ENCODE assay signal across 16 cellular contexts in genomic region chr16:57131351-57131970, GRCh38. TPM values are rescaled to one million over a fixed set of nuclear protein-coding genes. Genes with fewer than 3 reads are reported as not detected.
DNase-seq lines count a peak whose midpoint lies in the region; ATAC-seq lines count a peak whose summit lies in the region.
"Had no signal": no experiment of that assay in that cellular context is flagged by ENCODE, and none has a peak within 500 bp of the region (broad histone marks: within the 10 kb centered on the region; RNA-seq: fewer than 3 reads in every experiment).

No MANE protein-coding gene starts in this region.

- H3K4me3 Mint-ChIP-seq in T-helper 2 cell treated with Interferon-gamma antibody and Interleukin-4, amounts not matched to agents 5 μg/mL and 100 μg/mL, for 36 hours, result no peak overlapping the region
- H3K4me3 Mint-ChIP-seq in activated naive CD8-positive, alpha-beta T cell treated with anti-CD3 and anti-CD28 coated beads, Interleukin-2, amount 10 ng/mL, durations not matched to agents 7 days and 5 days, result peak overlapping the region; percentile 52
- peak overlapping the region; percentile 1 for H3K4me3 Mint-ChIP-seq in stimulated activated naive CD8-positive, alpha-beta T cell treated with anti-CD3 and anti-CD28 coated beads, Interleukin-15, Interleukin-2, amounts not matched to agents 100 ng/mL and 50 ng/mL, for 24 hours

- no peaks in the 10 kb centered on the region for H3K9me3 Mint-ChIP-seq in T-helper 2 cell treated with Interferon-gamma antibody and Interleukin-4, amounts not matched to agents 5 μg/mL and 100 μg/mL, for 36 hours
- H3K9me3 Mint-ChIP-seq in activated naive CD8-positive, alpha-beta T cell treated with anti-CD3 and anti-CD28 coated beads, Interleukin-2, amount 10 ng/mL, durations not matched to agents 7 days and 5 days, result no peaks in the 10 kb centered on the region
- no peaks in the 10 kb centered on the region for H3K9me3 Mint-ChIP-seq in stimulated activated naive CD8-positive, alpha-beta T cell treated with anti-CD3 and anti-CD28 coated beads, Interleukin-15, Interleukin-2, amounts not matched to agents 100 ng/mL and 50 ng/mL, for 24 hours
- H3K9me3 Mint-ChIP-seq: activated T-helper 2 cell treated with anti-CD3 and anti-CD28 coated beads, Interferon-gamma antibody, Interleukin-2, Interleukin-4, amounts not matched to agents 10 μg/mL and 5 μg/mL and 100 μg/mL, durations not matched to agents 14 hours and 24 hours and 36 hours had no signal

- ATAC-seq in activated naive CD8-positive, alpha-beta T cell treated with anti-CD3 and anti-CD28 coated beads, Interleukin-2, amount 10 ng/mL, durations not matched to agents 7 days and 5 days (ENCODE audit: low read depth), result no peak
- ATAC-seq in GM21717 (IDR thresholded peaks at IDR 0.05; ENCODE audit: unreplicated experiment), result no peak

- peak overlapping the region; percentile 41 for H3K27ac Mint-ChIP-seq in T-helper 2 cell treated with Interferon-gamma antibody and Interleukin-4, amounts not matched to agents 5 μg/mL and 100 μg/mL, for 36 hours
- H3K27ac Mint-ChIP-seq in activated naive CD8-positive, alpha-beta T cell treated with anti-CD3 and anti-CD28 coated beads, Interleukin-2, amount 10 ng/mL, durations not matched to agents 7 days and 5 days, result peak overlapping the region; percentile 90
- peak overlapping the region; percentile 91 for H3K27ac Mint-ChIP-seq in stimulated activated naive CD8-positive, alpha-beta T cell treated with anti-CD3 and anti-CD28 coated beads, Interleukin-15, Interleukin-2, amounts not matched to agents 100 ng/mL and 50 ng/mL, for 24 hours
- H3K27ac Mint-ChIP-seq: activated T-helper 2 cell treated with anti-CD3 and anti-CD28 coated beads, Interferon-gamma antibody, Interleukin-2, Interleukin-4, amounts not matched to agents 10 μg/mL and 5 μg/mL and 100 μg/mL, durations not matched to agents 14 hours and 24 hours and 36 hours had no signal

- H3K27me3 Mint-ChIP-seq in T-helper 2 cell treated with Interferon-gamma antibody and Interleukin-4, amounts not matched to agents 5 μg/mL and 100 μg/mL, for 36 hours (ENCODE audit: low read depth), result no peaks in the 10 kb centered on the region
- H3K27me3 Mint-ChIP-seq in activated naive CD8-positive, alpha-beta T cell treated with anti-CD3 and anti-CD28 coated beads, Interleukin-2, amount 10 ng/mL, durations not matched to agents 7 days and 5 days, result no peaks in the 10 kb centered on the region
- H3K27me3 Mint-ChIP-seq in stimulated activated naive CD8-positive, alpha-beta T cell treated with anti-CD3 and anti-CD28 coated beads, Interleukin-15, Interleukin-2, amounts not matched to agents 100 ng/mL and 50 ng/mL, for 24 hours, result no peaks in the 10 kb centered on the region

- no peak for DNase-seq in T-helper 2 cell treated with Interferon-gamma antibody and Interleukin-4, amounts not matched to agents 5 μg/mL and 100 μg/mL, for 36 hours (ENCODE audit: low spot score)
- DNase-seq in T-helper 2 cell (no peak), NK-92 (lab: John Stamatoyannopoulos, UW; ENCODE audit: unreplicated experiment) (no peak)
- DNase-seq in activated naive CD8-positive, alpha-beta T cell treated with anti-CD3 and anti-CD28 coated beads, Interleukin-2, amount 10 ng/mL, durations not matched to agents 7 days and 5 days, result no peak
- DNase-seq in activated effector memory CD4-positive, alpha-beta T cell treated with Interleukin-2 at 50 U/mL for 16 hours, result no peak
- DNase-seq: DMS153, KBM-7, NCI-H146, NCI-H748 treated with DMSO at 0.1 percent for 48 hours, upper lobe of right lung, WERI-Rb-1 had no signal

- H3K27ac ChIP-seq in layer of hippocampus (ENCODE audit: low read depth, low read length), result peak overlapping the region; percentile 90
- H3K27ac ChIP-seq: A549, upper lobe of right lung, WERI-Rb-1 had no signal

- no peaks in the 10 kb centered on the region for H3K36me3 Mint-ChIP-seq in T-helper 2 cell treated with Interferon-gamma antibody and Interleukin-4, amounts not matched to agents 5 μg/mL and 100 μg/mL, for 36 hours (ENCODE audit: low read depth)
- peaks cover 2% of the 10 kb centered on the region for H3K36me3 Mint-ChIP-seq in activated naive CD8-positive, alpha-beta T cell treated with anti-CD3 and anti-CD28 coated beads, Interleukin-2, amount 10 ng/mL, durations not matched to agents 7 days and 5 days
- H3K36me3 Mint-ChIP-seq in stimulated activated naive CD8-positive, alpha-beta T cell treated with anti-CD3 and anti-CD28 coated beads, Interleukin-15, Interleukin-2, amounts not matched to agents 100 ng/mL and 50 ng/mL, for 24 hours (ENCODE audit: low read depth), result no peaks in the 10 kb centered on the region

- POLR2A ChIA-PET in activated naive CD8-positive, alpha-beta T cell treated with anti-CD3 and anti-CD28 coated beads, Interleukin-2, amount 10 ng/mL, durations not matched to agents 7 days and 5 days (lab: Charles Lee), result no interaction called here

- peaks cover 43% of the 10 kb centered on the region for H3K4me1 Mint-ChIP-seq in T-helper 2 cell treated with Interferon-gamma antibody and Interleukin-4, amounts not matched to agents 5 μg/mL and 100 μg/mL, for 36 hours (ENCODE audit: low read depth)
- peaks cover 81% of the 10 kb centered on the region for H3K4me1 Mint-ChIP-seq in activated naive CD8-positive, alpha-beta T cell treated with anti-CD3 and anti-CD28 coated beads, Interleukin-2, amount 10 ng/mL, durations not matched to agents 7 days and 5 days
- peaks cover 96% of the 10 kb centered on the region for H3K4me1 Mint-ChIP-seq in stimulated activated naive CD8-positive, alpha-beta T cell treated with anti-CD3 and anti-CD28 coated beads, Interleukin-15, Interleukin-2, amounts not matched to agents 100 ng/mL and 50 ng/mL, for 24 hours (ENCODE audit: low read depth)

- H3K27me3 ChIP-seq in layer of hippocampus (ENCODE audit: control insufficient read depth, insufficient read depth, low read length), result no peaks in the 10 kb centered on the region
- H3K27me3 ChIP-seq: upper lobe of right lung had no signal

RNA-seq across cellular contexts. Expression of gene CPNE2, which starts 39.1 kb away (rescaled TPM):
- 10 to 100 TPM; 11.0 to 11.4 TPM for total RNA-seq in activated naive CD8-positive, alpha-beta T cell treated with anti-CD3 and anti-CD28 coated beads, Interleukin-2, amount 10 ng/mL, durations not matched to agents 7 days and 5 days

RNA-seq across cellular contexts. Expression of gene PSME3IP1, which starts 54.4 kb away (rescaled TPM):
- total RNA-seq in activated naive CD8-positive, alpha-beta T cell treated with anti-CD3 and anti-CD28 coated beads, Interleukin-2, amount 10 ng/mL, durations not matched to agents 7 days and 5 days, result 100 to 1,000 TPM; 134 to 140 TPM

RNA-seq across cellular contexts. Expression of gene RSPRY1, which starts 54.7 kb away (rescaled TPM):
- total RNA-seq in activated naive CD8-positive, alpha-beta T cell treated with anti-CD3 and anti-CD28 coated beads, Interleukin-2, amount 10 ng/mL, durations not matched to agents 7 days and 5 days, result 10 to 100 TPM; 29.5 to 34.3 TPM

Comparison
In these comparisons a context has a peak if more than half of its experiments do, and no peak if none do; other contexts are left out.
1. H3K27ac Mint-ChIP-seq: peak in every context shown above with its lines; median percentile 91 in stimulated activated naive CD8-positive, alpha-beta T cell treated with anti-CD3 and anti-CD28 coated beads, Interleukin-15, Interleukin-2, amounts not matched to agents 100 ng/mL and 50 ng/mL, for 24 hours; 90 in activated naive CD8-positive, alpha-beta T cell treated with anti-CD3 and anti-CD28 coated beads, Interleukin-2, amount 10 ng/mL, durations not matched to agents 7 days and 5 days; 41 in T-helper 2 cell treated with Interferon-gamma antibody and Interleukin-4, amounts not matched to agents 5 μg/mL and 100 μg/mL, for 36 hours.